9 cellular contexts compared by ENCODE assay signal in genomic region chr12:54358620-54358944, GRCh38. TPM values are rescaled to one million over a fixed set of nuclear protein-coding genes. Genes with fewer than 3 reads are reported as not detected.
A peak's percentile ranks its signal among the peaks of the same experiment; 100 is the strongest.
DNase-seq lines count a peak whose midpoint lies in the region; ATAC-seq and TF ChIP-seq lines count a peak whose summit lies in the region.
"Had no signal": no experiment of that assay in that cellular context is flagged by ENCODE, and none has a peak within 500 bp of the region (broad histone marks: within the 10 kb centered on the region; RNA-seq: fewer than 3 reads in every experiment).

No MANE protein-coding gene starts in this region.

- H3K56ac ChIP-seq in mesendoderm (ENCODE audit: low read length) = peak overlapping the region; percentile 100

- H3K18ac ChIP-seq in mesendoderm (ENCODE audit: low read length) = peak overlapping the region; percentile 51

- H3K23ac ChIP-seq in mesendoderm (ENCODE audit: low read length) = peak overlapping the region; percentile 97

- peak overlapping the region; percentile 79 for H3K27ac ChIP-seq in cardiac muscle cell
- H3K27ac ChIP-seq in caudate nucleus (ENCODE audit: low read depth, low read length) = peak overlapping the region; percentile 99
- peak overlapping the region; percentile 93 for H3K27ac ChIP-seq in mesendoderm (ENCODE audit: low read depth, low read length)
- peak overlapping the region; percentile 30 for H3K27ac ChIP-seq in urinary bladder (ENCODE audit: low read depth)

- H2BK15ac ChIP-seq in mesendoderm (replicated peaks; ENCODE audit: low read depth) = no peak overlapping the region

- peak overlapping the region; percentile 98 for H2BK5ac ChIP-seq in mesendoderm (ENCODE audit: low read length)

- no peak for TF ChIP-seq CTCF in cardiac muscle cell (IDR thresholded peaks at IDR 0.05; ENCODE audit: low read depth, low read length)

- DNase-seq in cardiac muscle cell (ENCODE audit: low read depth in 1 of 2, low spot score in 1 of 2) (no peak), left cardiac atrium (no peak), caudate nucleus (lab: John Stamatoyannopoulos, UW) (no peak), mesendoderm (no peak), iPS-NIHi7 (ENCODE audit: extremely low spot score) (no peak), SHP77 treated with DMSO at 0.1 percent for 48 hours (lab: John Stamatoyannopoulos, UW) (no peak)

- intact Hi-C loops in left cardiac atrium (cut with DNase I) = no loop called here

- no peaks in the 10 kb centered on the region for H3K79me1 ChIP-seq in mesendoderm (ENCODE audit: low read length)

- H3K36me3 ChIP-seq in cardiac muscle cell = no peaks in the 10 kb centered on the region
- H3K36me3 ChIP-seq in mesendoderm (ENCODE audit: control insufficient read depth, insufficient read depth, low read length) = no peaks in the 10 kb centered on the region
- no peaks in the 10 kb centered on the region for H3K36me3 ChIP-seq in urinary bladder (ENCODE audit: insufficient read depth)

- H3K4me3 ChIP-seq in cardiac muscle cell = peak overlapping the region; percentile 46
- peak overlapping the region; percentile 72 for H3K4me3 ChIP-seq in mesendoderm (ENCODE audit: low read length)
- H3K4me3 ChIP-seq in urinary bladder (ENCODE audit: low read depth, low read length) = peak overlapping the region; percentile 43

- ATAC-seq in left cardiac atrium = no peak
- ATAC-seq in GM21717 (IDR thresholded peaks at IDR 0.05; ENCODE audit: unreplicated experiment) = no peak

- H3K4me1 ChIP-seq in cardiac muscle cell (ENCODE audit: low read depth) (peaks cover 49% of the 10 kb centered on the region), mesendoderm (ENCODE audit: control insufficient read depth, low read depth, low read length) (peaks cover 18% of the 10 kb centered on the region), urinary bladder (ENCODE audit: insufficient read depth) (no peaks in the 10 kb centered on the region)

- H3K4me2 ChIP-seq in mesendoderm (ENCODE audit: low read length) = peak overlapping the region; percentile 98

- H4K8ac ChIP-seq in mesendoderm (ENCODE audit: low read depth, low read length) = peak overlapping the region; percentile 59

- no peaks in the 10 kb centered on the region for H3K9me3 ChIP-seq in cardiac muscle cell (ENCODE audit: low read depth)

- peak overlapping the region; percentile 49 for H3K4ac ChIP-seq in mesendoderm (ENCODE audit: low read depth, low read length)

- no peak overlapping the region for H4K5ac ChIP-seq in mesendoderm (ENCODE audit: low read length)

- H2BK120ac ChIP-seq in mesendoderm (ENCODE audit: low read depth, low read length) = no peak overlapping the region

- peak overlapping the region; percentile 87 for H2AK5ac ChIP-seq in mesendoderm (ENCODE audit: low read length)

- WGBS in mesendoderm (ENCODE audit: extremely low coverage, insufficient coverage, low lambda C conversion rate) = no CpG with 5 or more reads among the region's 7 CpGs
- WGBS in urinary bladder = 6% methylated on average over 7 of the region's 7 CpGs

- peak overlapping the region; percentile 97 for H3K9ac ChIP-seq in mesendoderm (ENCODE audit: low read length)

- H3K27me3 ChIP-seq in cardiac muscle cell (no peaks in the 10 kb centered on the region), mesendoderm (ENCODE audit: insufficient read depth, low read length, poor library complexity) (no peaks in the 10 kb centered on the region)

- H3K79me2 ChIP-seq in mesendoderm (ENCODE audit: control insufficient read depth, insufficient read depth, low read length) = no peaks in the 10 kb centered on the region

RNA-seq across cellular contexts. Expression of gene GPR84, which starts 5.7 kb away (rescaled TPM):
- total RNA-seq in cardiac muscle cell (0.09 TPM in 1 of 2 replicates, not detected in the other), left cardiac atrium (under 1 TPM; 0.29 to 0.55 TPM), urinary bladder (0.26 TPM)
- polyA plus RNA-seq in cardiac muscle cell (not detected in 2 replicates), urinary bladder (0.96 TPM)
- polyA plus RNA-seq in mesendoderm (2013, experiment 1 of 2) = not detected
- not detected for polyA plus RNA-seq in mesendoderm (2013, experiment 2 of 2)

RNA-seq across cellular contexts. Expression of gene ZNF385A, which starts 26.0 kb away (rescaled TPM):
- total RNA-seq in cardiac muscle cell (13.0 and 20.0 TPM in 2 replicates), left cardiac atrium (10 to 100 TPM; 20.4 to 24.2 TPM), urinary bladder (5.0 TPM)
- polyA plus RNA-seq in cardiac muscle cell (13.4 and 16.0 TPM in 2 replicates), urinary bladder (26.3 TPM)
- 6.6 TPM for polyA plus RNA-seq in mesendoderm (2013, experiment 1 of 2)
- polyA plus RNA-seq in mesendoderm (2013, experiment 2 of 2) = 6.0 TPM

RNA-seq across cellular contexts. Expression of gene COPZ1, which starts 33.7 kb away (rescaled TPM):
- 131 and 152 TPM in 2 replicates for total RNA-seq in cardiac muscle cell
- 213 and 233 TPM in 2 replicates for polyA plus RNA-seq in cardiac muscle cell
- 100 to 1,000 TPM; 118 to 131 TPM for total RNA-seq in left cardiac atrium
- polyA plus RNA-seq in mesendoderm (2013, experiment 1 of 2) = 105 TPM
- 99.7 TPM for polyA plus RNA-seq in mesendoderm (2013, experiment 2 of 2)
- 113 TPM for total RNA-seq in urinary bladder
- 86.3 TPM for polyA plus RNA-seq in urinary bladder

RNA-seq across cellular contexts. Expression of gene NFE2, which starts 57.8 kb away (rescaled TPM):
- 4.9 and 9.9 TPM in 2 replicates for total RNA-seq in cardiac muscle cell
- polyA plus RNA-seq in cardiac muscle cell = 8.4 and 10.1 TPM in 2 replicates
- 1 to 10 TPM; 1.0 to 1.6 TPM for total RNA-seq in left cardiac atrium
- polyA plus RNA-seq in mesendoderm (2013, experiment 1 of 2) = 1.4 TPM
- 1.7 TPM for polyA plus RNA-seq in mesendoderm (2013, experiment 2 of 2)
- 0.63 TPM for total RNA-seq in urinary bladder
- 0.34 TPM for polyA plus RNA-seq in urinary bladder
- total RNA-seq: activated CD4-positive, alpha-beta T cell treated with anti-CD3 and anti-CD28 coated beads, Interleukin-2, amount 10 ng/mL, durations not matched to agents 7 days and 5 days had no signal

Comparison
In these comparisons a context has a peak if more than half of its experiments do, and no peak if none do; other contexts are left out.
1. H3K27ac ChIP-seq: peak in every context shown above with its lines; median percentile 99 in caudate nucleus; 93 in mesendoderm; 79 in cardiac muscle cell; 30 in urinary bladder.